Comparison of ENCODE assay signal across 18 cellular contexts in genomic region chr9:36796671-36797419, GRCh38.
DNase-seq lines count a peak whose midpoint lies in the region; TF ChIP-seq lines count a peak whose summit lies in the region.
"Had no signal": no experiment of that assay in that cellular context is flagged by ENCODE, and none has a peak within 500 bp of the region (broad histone marks: within the 10 kb centered on the region; RNA-seq: fewer than 3 reads in every experiment).

No MANE protein-coding gene starts in this region.

- no peak for TF ChIP-seq CTCF in osteoblast (IDR thresholded peaks at IDR 0.05; ENCODE audit: extremely low read depth, low read depth, low read length)
- TF ChIP-seq CTCF in SK-N-SH (IDR thresholded peaks at IDR 0.05), result no peak

- peaks cover 5% of the 10 kb centered on the region for H3K9me3 ChIP-seq in osteoblast (ENCODE audit: low read depth, low read length)
- H3K9me3 ChIP-seq in SK-N-SH, result no peaks in the 10 kb centered on the region

- CTCF ChIA-PET in SK-N-SH (lab: Yijun Ruan, JAX), result interaction anchor here (1.0 kb wide), 1 partner anchor 76 kb away, joined by 3 read pairs; no protein-coding TSS in a partner anchor

- H3K9me2 ChIP-seq in SK-N-SH, result no peaks in the 10 kb centered on the region

- 37% methylated on average over 5 of the region's 5 CpGs for WGBS in SK-N-SH (ENCODE audit: low lambda C conversion rate)

- H3K27ac ChIP-seq in osteoblast (ENCODE audit: low read depth, low read length), result no peak overlapping the region
- H3K27ac ChIP-seq in SK-N-SH (ENCODE audit: low read depth in 2 of 2, low read length in 1 of 2), result no peak overlapping the region
- H3K27ac ChIP-seq: 22Rv1, A549, C4-2B had no signal

- no peak overlapping the region for H3K9ac ChIP-seq in SK-N-SH

- TF ChIP-seq RAD21 in SK-N-SH (IDR thresholded peaks at IDR 0.05; ENCODE audit: low read length), result no peak

- H3K4me3 ChIP-seq in osteoblast (ENCODE audit: insufficient read depth, low read length) (no peak overlapping the region), SK-N-SH (ENCODE audit: low read depth in 2 of 2, low read length in 1 of 2) (no peak overlapping the region)
- H3K4me3 ChIP-seq: A549 had no signal

- H2AFZ ChIP-seq in osteoblast (ENCODE audit: low read length), result no peak overlapping the region
- H2AFZ ChIP-seq in SK-N-SH (ENCODE audit: low read depth), result no peak overlapping the region

- POLR2A ChIA-PET in SK-N-SH (lab: Yijun Ruan, JAX), result no interaction called here

- no peak overlapping the region for H3K4me2 ChIP-seq in osteoblast (ENCODE audit: insufficient read depth, low read length)
- H3K4me2 ChIP-seq in SK-N-SH, result no peak overlapping the region
- H3K4me2 ChIP-seq: A549 had no signal

- H3K36me3 ChIP-seq in osteoblast (ENCODE audit: insufficient read depth, low read length), result no peaks in the 10 kb centered on the region
- no peaks in the 10 kb centered on the region for H3K36me3 ChIP-seq in SK-N-SH (replicated peaks in 1 of 2; ENCODE audit: control insufficient read depth in 1 of 2, insufficient read depth in 2 of 2, low read length in 1 of 2)

- H4K20me1 ChIP-seq in osteoblast (ENCODE audit: insufficient read depth, low read length) (no peaks in the 10 kb centered on the region), SK-N-SH (ENCODE audit: insufficient read depth) (no peaks in the 10 kb centered on the region)

- no peaks in the 10 kb centered on the region for H3K79me2 ChIP-seq in osteoblast (ENCODE audit: insufficient read depth, low read length)
- no peaks in the 10 kb centered on the region for H3K79me2 ChIP-seq in SK-N-SH (ENCODE audit: insufficient read depth)

- H3K4me1 ChIP-seq in osteoblast (ENCODE audit: insufficient read depth, low read length), result no peaks in the 10 kb centered on the region
- H3K4me1 ChIP-seq in SK-N-SH (ENCODE audit: control insufficient read depth in 1 of 2, insufficient read depth in 2 of 2, low read depth in 1 of 2, low read length in 1 of 2), result peaks cover 0 to under 1% of the 10 kb centered on the region in 2 experiments; a peak in 1 of 4 replicates
- H3K4me1 ChIP-seq: A549, Caco-2 had no signal

- DNase-seq in DMS53 (lab: John Stamatoyannopoulos, UW) (peak; percentile 25), DMS53 treated with DMSO at 0.1 percent for 48 hours (lab: John Stamatoyannopoulos, UW; ENCODE audit: unreplicated experiment) (no peak), osteoblast (ENCODE audit: insufficient read length, low spot score, missing footprints) (peak; percentile 65), SK-N-SH (no peak), germinal center (ENCODE audit: low spot score) (no peak)
- peak; percentile 52 for DNase-seq in activated effector memory CD4-positive, alpha-beta T cell treated with anti-CD3 and anti-CD28 coated beads, Interleukin-2, amount 50 U/mL, for 16 hours
- DNase-seq in activated effector memory CD4-positive, alpha-beta T cell treated with Interleukin-2 at 50 U/mL for 16 hours, result no peak
- DNase-seq: AML-193; Caco-2; CD4-positive, alpha-beta T cell; DMS79 treated with DMSO at 0.1 percent for 48 hours; GF-D8; GOT3; H7; HFFc6 had no signal

- TF ChIP-seq EP300 in SK-N-SH (IDR thresholded peaks at IDR 0.05; ENCODE audit: borderline replicate concordance in 1 of 2, low read depth in 1 of 2, low read length in 1 of 2), result no peak

- H3K27me3 ChIP-seq in osteoblast (ENCODE audit: insufficient read depth, low read length), result peaks cover 30% of the 10 kb centered on the region
- H3K27me3 ChIP-seq in SK-N-SH (ENCODE audit: insufficient read depth), result no peaks in the 10 kb centered on the region; the same call in 1 of the 2 replicates

- no peaks in the 10 kb centered on the region for H3F3A ChIP-seq in SK-N-SH (replicated peaks; ENCODE audit: insufficient read depth)

TF ChIP-seq in SK-N-SH, 30 proteins besides CTCF, POLR2A, EP300 and RAD21:
- TF ChIP-seq EZH2phosphoT487 (IDR thresholded peaks at IDR 0.05; ENCODE audit: borderline replicate concordance, low read depth) (no peak), FOXM1 (IDR thresholded peaks at IDR 0.05; ENCODE audit: low read depth) (no peak), GABPA (IDR thresholded peaks at IDR 0.05; ENCODE audit: low read depth) (no peak)
- TF ChIP-seq, protein P1, sequence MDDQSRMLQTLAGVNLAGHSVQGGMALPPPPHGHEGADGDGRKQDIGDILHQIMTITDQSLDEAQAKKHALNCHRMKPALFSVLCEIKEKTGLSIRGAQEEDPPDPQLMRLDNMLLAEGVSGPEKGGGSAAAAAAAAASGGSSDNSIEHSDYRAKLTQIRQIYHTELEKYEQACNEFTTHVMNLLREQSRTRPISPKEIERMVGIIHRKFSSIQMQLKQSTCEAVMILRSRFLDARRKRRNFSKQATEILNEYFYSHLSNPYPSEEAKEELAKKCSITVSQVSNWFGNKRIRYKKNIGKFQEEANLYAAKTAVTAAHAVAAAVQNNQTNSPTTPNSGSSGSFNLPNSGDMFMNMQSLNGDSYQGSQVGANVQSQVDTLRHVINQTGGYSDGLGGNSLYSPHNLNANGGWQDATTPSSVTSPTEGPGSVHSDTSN (IDR thresholded peaks at IDR 0.05), result no peak

Comparison
In these comparisons a context has a peak if more than half of its experiments do, and no peak if none do; other contexts are left out.
1. DNase-seq: peak in DMS53 (single experiment), activated effector memory CD4-positive, alpha-beta T cell treated with anti-CD3 and anti-CD28 coated beads, Interleukin-2, amount 50 U/mL, for 16 hours (single experiment) and osteoblast (single experiment); none in DMS53 treated with DMSO at 0.1 percent for 48 hours (single experiment), activated effector memory CD4-positive, alpha-beta T cell treated with Interleukin-2 at 50 U/mL for 16 hours (single experiment), SK-N-SH (single experiment) and germinal center (single experiment).